18 cellular contexts compared by ENCODE assay signal in genomic region chr14:106209745-106210144, GRCh38.
DNase-seq lines count a peak whose midpoint lies in the region; ATAC-seq and TF ChIP-seq lines count a peak whose summit lies in the region.
"Had no signal": no experiment of that assay in that cellular context is flagged by ENCODE, and none has a peak within 500 bp of the region (broad histone marks: within the 10 kb centered on the region; RNA-seq: fewer than 3 reads in every experiment).

No MANE protein-coding gene starts in this region.

- no peak for TF ChIP-seq CTCF in GM13977 (IDR thresholded peaks at IDR 0.05; ENCODE audit: extremely low read depth, insufficient read depth, missing control alignments)
- TF ChIP-seq CTCF in dorsolateral prefrontal cortex (IDR thresholded peaks at IDR 0.05 in 54 of 56, conservative IDR thresholded peaks at IDR 0.05 in 2 of 56; ENCODE audit: low read depth in 1 of 56, partially characterized antibody in 56 of 56), result no peak

- peaks cover 0 to 1% (median 0%) of the 10 kb centered on the region in 8 donors for H3K9me3 Mint-ChIP-seq in CD4-positive, alpha-beta memory T cell
- H3K9me3 Mint-ChIP-seq in activated CD8-positive, alpha-beta memory T cell treated with anti-CD3 and anti-CD28 coated beads, Interleukin-2, amount 10 ng/mL, durations not matched to agents 7 days and 5 days (ENCODE audit: low read depth), result no peaks in the 10 kb centered on the region
- H3K9me3 Mint-ChIP-seq in immature natural killer cell, result no peaks in the 10 kb centered on the region

- no peak overlapping the region for H3K27ac ChIP-seq in CD4-positive, alpha-beta memory T cell (ENCODE audit: low read depth, low read length)
- no peak overlapping the region for H3K27ac ChIP-seq in dorsolateral prefrontal cortex
- H3K27ac ChIP-seq: neutrophil, tibial artery had no signal

- ATAC-seq in activated CD8-positive, alpha-beta memory T cell treated with anti-CD3 and anti-CD28 coated beads, Interleukin-2, amount 10 ng/mL, durations not matched to agents 7 days and 5 days, result peak; percentile 27
- ATAC-seq: right cardiac atrium had no signal

- peak overlapping the region in 3 of 8 donors; percentile 9 to 56 (median 17) for H3K4me3 Mint-ChIP-seq in CD4-positive, alpha-beta memory T cell
- no peak overlapping the region for H3K4me3 Mint-ChIP-seq in activated CD8-positive, alpha-beta memory T cell treated with anti-CD3 and anti-CD28 coated beads, Interleukin-2, amount 10 ng/mL, durations not matched to agents 7 days and 5 days
- peak overlapping the region in 3 of 5 donors; percentile 7 to 41 (median 15) for H3K4me3 Mint-ChIP-seq in immature natural killer cell
- H3K4me3 Mint-ChIP-seq: endodermal cell had no signal

- peak overlapping the region; percentile 3 to 87 (median 35) for H3K27ac Mint-ChIP-seq in CD4-positive, alpha-beta memory T cell
- no peak overlapping the region for H3K27ac Mint-ChIP-seq in activated CD8-positive, alpha-beta memory T cell treated with anti-CD3 and anti-CD28 coated beads, Interleukin-2, amount 10 ng/mL, durations not matched to agents 7 days and 5 days
- H3K27ac Mint-ChIP-seq in immature natural killer cell, result peak overlapping the region in 3 of 6 donors; percentile 2 to 73 (median 12)
- H3K27ac Mint-ChIP-seq: endodermal cell had no signal

- peaks cover 16 to 19% of the 10 kb centered on the region in 2 donors for H3K27me3 Mint-ChIP-seq in CD4-positive, alpha-beta memory T cell
- H3K27me3 Mint-ChIP-seq in activated CD8-positive, alpha-beta memory T cell treated with anti-CD3 and anti-CD28 coated beads, Interleukin-2, amount 10 ng/mL, durations not matched to agents 7 days and 5 days, result peaks cover 77% of the 10 kb centered on the region
- H3K27me3 Mint-ChIP-seq in immature natural killer cell (ENCODE audit: low read depth in 3 of 3), result peaks cover 6 to 27% (median 7%) of the 10 kb centered on the region in 3 donors

- DNase-seq in CD4-positive, alpha-beta memory T cell, result peak; percentile 26 to 51 (median 42)
- DNase-seq in NCI-H69 (lab: John Stamatoyannopoulos, UW), result peak; percentile 22
- no peak for DNase-seq in activated CD8-positive, alpha-beta memory T cell treated with anti-CD3 and anti-CD28 coated beads, Interleukin-2, amount 10 ng/mL, durations not matched to agents 7 days and 5 days
- no peak for DNase-seq in immature natural killer cell
- no peak for DNase-seq in GM13977 (ENCODE audit: low spot score)
- DNase-seq in dorsolateral prefrontal cortex, result no peak
- DNase-seq in COLO829 (ENCODE audit: low spot score), result no peak
- DNase-seq in H4 (ENCODE audit: low spot score), result no peak
- DNase-seq: central memory CD4-positive, alpha-beta T cell; DMS 273 treated with DMSO at 0.1 percent for 48 hours; endodermal cell; hippocampal formation; KG1; kidney glomerular epithelial cell; right cardiac atrium; SHP77 treated with DMSO at 0.1 percent for 48 hours; tibial artery had no signal

- no peak overlapping the region for H3K4me3 ChIP-seq in CD4-positive, alpha-beta memory T cell (ENCODE audit: low read length in 2 of 2)
- no peak overlapping the region for H3K4me3 ChIP-seq in dorsolateral prefrontal cortex
- H3K4me3 ChIP-seq: tibial artery had no signal

- H3K36me3 ChIP-seq in CD4-positive, alpha-beta memory T cell (ENCODE audit: insufficient read depth, low read length), result no peaks in the 10 kb centered on the region
- H3K36me3 ChIP-seq: neutrophil, tibial artery had no signal

- H3K9me3 ChIP-seq in CD4-positive, alpha-beta memory T cell (ENCODE audit: control insufficient read depth in 1 of 2, low read length in 2 of 2), result no peaks in the 10 kb centered on the region
- H3K9me3 ChIP-seq: neutrophil, tibial artery had no signal

- H3K27me3 ChIP-seq in CD4-positive, alpha-beta memory T cell (ENCODE audit: insufficient read depth, low read length), result no peaks in the 10 kb centered on the region
- H3K27me3 ChIP-seq in dorsolateral prefrontal cortex, result peaks cover 0 to 92% (median 44%) of the 10 kb centered on the region in 45 donors
- H3K27me3 ChIP-seq: tibial artery had no signal

- no peaks in the 10 kb centered on the region for H3K4me1 ChIP-seq in CD4-positive, alpha-beta memory T cell (ENCODE audit: insufficient read depth, low read length)
- H3K4me1 ChIP-seq: tibial artery had no signal

- intact Hi-C loops in CD4-positive, alpha-beta memory T cell (cut with micrococcal nuclease), result loop anchor here (1.0 to 2.0 kb wide), 2 partner anchors 25 to 47 kb away; no protein-coding TSS in a partner anchor
- intact Hi-C loops in dorsolateral prefrontal cortex (cut with DNase I), result no loop called here

- POLR2A ChIA-PET in CD4-positive, alpha-beta memory T cell (lab: Charles Lee; ENCODE audit: partially characterized antibody), result interaction anchor here (0.8 to 2.6 kb wide), 8 partner anchors 14 to 259 kb away, joined by 3 to 11 read pairs (median 4); no protein-coding TSS in a partner anchor

- CTCF ChIA-PET in CD4-positive, alpha-beta memory T cell (lab: Charles Lee; ENCODE audit: partially characterized antibody), result interaction anchor here (0.8 to 5.4 kb wide), 31 partner anchors 10 to 260 kb away, joined by 3 to 127 read pairs (median 7); no protein-coding TSS in a partner anchor
- CTCF ChIA-PET in activated CD8-positive, alpha-beta memory T cell treated with anti-CD3 and anti-CD28 coated beads, Interleukin-2, amount 10 ng/mL, durations not matched to agents 7 days and 5 days (lab: Charles Lee), result interaction anchor here (1.1 to 2.2 kb wide), 4 partner anchors 9 to 97 kb away, joined by 3 to 9 read pairs (median 4); no protein-coding TSS in a partner anchor

- H3K36me3 Mint-ChIP-seq in CD4-positive, alpha-beta memory T cell, result no peaks in the 10 kb centered on the region
- H3K36me3 Mint-ChIP-seq in activated CD8-positive, alpha-beta memory T cell treated with anti-CD3 and anti-CD28 coated beads, Interleukin-2, amount 10 ng/mL, durations not matched to agents 7 days and 5 days, result no peaks in the 10 kb centered on the region
- no peaks in the 10 kb centered on the region for H3K36me3 Mint-ChIP-seq in immature natural killer cell

- H3K4me1 Mint-ChIP-seq in CD4-positive, alpha-beta memory T cell, result peaks cover 4 to 14% (median 6%) of the 10 kb centered on the region in 4 donors
- no peaks in the 10 kb centered on the region for H3K4me1 Mint-ChIP-seq in activated CD8-positive, alpha-beta memory T cell treated with anti-CD3 and anti-CD28 coated beads, Interleukin-2, amount 10 ng/mL, durations not matched to agents 7 days and 5 days
- peaks cover 0 to 5% of the 10 kb centered on the region in 2 donors for H3K4me1 Mint-ChIP-seq in immature natural killer cell
- H3K4me1 Mint-ChIP-seq: endodermal cell had no signal

- in situ Hi-C loops in GM13977 (cut with MboI; ENCODE audit: low pct_unique_long_range_greater_than_20kb, low sequenced_read_pairs, unreplicated experiment), result no loop called here

Comparison
In these comparisons a context has a peak if more than half of its experiments do, and no peak if none do; other contexts are left out.
1. DNase-seq: peak in CD4-positive, alpha-beta memory T cell (5 of 5) and NCI-H69 (single experiment); none in activated CD8-positive, alpha-beta memory T cell treated with anti-CD3 and anti-CD28 coated beads, Interleukin-2, amount 10 ng/mL, durations not matched to agents 7 days and 5 days (single experiment), immature natural killer cell (0 of 3), GM13977 (single experiment), dorsolateral prefrontal cortex (0 of 10), COLO829 (single experiment) and H4 (single experiment).